Comparison of ENCODE assay signal across 17 cellular contexts in genomic region chr2:129806317-129806716, GRCh38.
DNase-seq lines count a peak whose midpoint lies in the region; ATAC-seq lines count a peak whose summit lies in the region.
"Had no signal": no experiment of that assay in that cellular context is flagged by ENCODE, and none has a peak within 500 bp of the region (broad histone marks: within the 10 kb centered on the region; RNA-seq: fewer than 3 reads in every experiment).

No MANE protein-coding gene starts in this region.

- no peak overlapping the region for H3K4me3 ChIP-seq in NT2/D1 (ENCODE audit: insufficient read length, low read depth)
- H3K4me3 ChIP-seq: GM12878 had no signal

- H3K27me3 ChIP-seq in NT2/D1 (ENCODE audit: insufficient read depth, insufficient read length): no peaks in the 10 kb centered on the region

- peak overlapping the region; percentile 43 for H3K9ac ChIP-seq in NT2/D1 (ENCODE audit: insufficient read length, low read depth)

- ATAC-seq in HG02973 (IDR thresholded peaks at IDR 0.05; ENCODE audit: unreplicated experiment) (no peak), HG02981 (IDR thresholded peaks at IDR 0.05; ENCODE audit: unreplicated experiment) (no peak), GM18907 (IDR thresholded peaks at IDR 0.05; ENCODE audit: unreplicated experiment) (no peak)
- ATAC-seq: GM12878, Right ventricle myocardium inferior had no signal

- DNase-seq in ELF-1 (ENCODE audit: low read depth, low spot score): peak; percentile 87
- DNase-seq in NT2/D1 (ENCODE audit: low read depth, low spot score): no peak
- DNase-seq in iPS-NIHi7 (ENCODE audit: extremely low spot score): peak; percentile 50
- peak; percentile 38 for DNase-seq in retina
- DNase-seq in D341Med (ENCODE audit: low spot score): no peak
- DNase-seq: 8988T; CD4-positive, CD25-positive, alpha-beta regulatory T cell; COR-L47; DMS153; NCI-H1417 treated with DMSO at 0.1 percent for 48 hours; NCI-H187 treated with DMSO at 0.1 percent for 48 hours; NCI-H226 had no signal

- H3K4me1 ChIP-seq in NT2/D1 (ENCODE audit: insufficient read depth, insufficient read length): peaks cover 14% of the 10 kb centered on the region

- no peaks in the 10 kb centered on the region for H3K36me3 ChIP-seq in NT2/D1 (ENCODE audit: insufficient read depth, insufficient read length, low read length)

- H3K9me3 ChIP-seq in NT2/D1 (ENCODE audit: insufficient read depth, low read length): no peaks in the 10 kb centered on the region

Comparison
In these comparisons a context has a peak if more than half of its experiments do, and no peak if none do; other contexts are left out.
1. DNase-seq: peak in ELF-1 (single experiment), iPS-NIHi7 (single experiment) and retina (single experiment); none in NT2/D1 (single experiment) and D341Med (single experiment).